ENCODE assay signal across 3 cellular contexts in genomic region chr3:145054055-145054454, GRCh38.
DNase-seq lines count a peak whose midpoint lies in the region; ATAC-seq, FAIRE-seq and TF ChIP-seq lines count a peak whose summit lies in the region.
"Not testable (repeated sequence)": the region's sequence is repeated elsewhere in the genome, so short reads cannot be mapped to it uniquely, and the experiment has no call there.

No MANE protein-coding gene starts in this region.

- not testable (repeated sequence) for H3K4me3 ChIP-seq in A549; HEK293 (ENCODE audit: low read depth, low read length)

- TF ChIP-seq EP300 in A549 (IDR thresholded peaks at IDR 0.05), result not testable (repeated sequence)

- not testable (repeated sequence) for FAIRE-seq in A549 (lab: Jason Lieb, UNC)

- H3K4me1 ChIP-seq in A549; HEK293 (ENCODE audit: control insufficient read depth, insufficient read depth, low read length): not testable (repeated sequence)

- not testable (repeated sequence) for H3K27me3 Mint-ChIP-seq in WTC11 (ENCODE audit: low read depth)

- CTCF ChIA-PET in A549 (lab: Yijun Ruan, JAX); HEK293 (lab: Yijun Ruan, JAX); WTC11 (lab: Charles Lee): not testable (repeated sequence)

- H3K27ac ChIP-seq in A549; HEK293 (ENCODE audit: extremely low read depth, low read depth, low read length): not testable (repeated sequence)

- not testable (repeated sequence) for H3K4me2 ChIP-seq in A549

- 39% methylated on average over 2 of the region's 2 CpGs for WGBS in A549 (ENCODE audit: missing lambda C conversion rate)

- TF ChIP-seq RAD21 in A549 (conservative IDR thresholded peaks at IDR 0.05 in 1 of 2, IDR thresholded peaks at IDR 0.05 in 1 of 2), result not testable (repeated sequence)

- H3K4me3 Mint-ChIP-seq in WTC11, result not testable (repeated sequence)

- not testable (repeated sequence) for DNase-seq in A549 (ENCODE audit: low read depth in 1 of 2, low spot score in 1 of 2); WTC11 (ENCODE audit: low spot score)

- H3K36me3 ChIP-seq in HEK293 (ENCODE audit: control insufficient read depth in 2 of 2, insufficient read depth in 1 of 2, low read length in 2 of 2), result not testable (repeated sequence)

- H3K9me3 ChIP-seq in A549; HEK293 (ENCODE audit: control insufficient read depth, insufficient read depth, low read depth, low read length): not testable (repeated sequence)

- H3K36me3 Mint-ChIP-seq in WTC11, result not testable (repeated sequence)

- not testable (repeated sequence) for H3K27ac Mint-ChIP-seq in WTC11

- H3K4me1 Mint-ChIP-seq in WTC11, result not testable (repeated sequence)

- H3K9me3 Mint-ChIP-seq in WTC11, result peaks cover 18% of the 10 kb centered on the region

- POLR2A ChIA-PET in A549 (lab: Yijun Ruan, JAX); HEK293 (lab: Yijun Ruan, JAX); WTC11 (lab: Charles Lee): not testable (repeated sequence)

- ATAC-seq in A549, WTC11: not testable (repeated sequence)

- not testable (repeated sequence) for TF ChIP-seq CTCF in A549 (IDR thresholded peaks at IDR 0.05); HEK293 (tag by site-specific recombination; IDR thresholded peaks at IDR 0.05); WTC11 (IDR thresholded peaks at IDR 0.05)

- not testable (repeated sequence) for TF ChIP-seq POLR2A in A549 (IDR thresholded peaks at IDR 0.05; ENCODE audit: low read length)

TF ChIP-seq in A549, 52 proteins besides CTCF, POLR2A, EP300 and RAD21:
- TF ChIP-seq ZC3H11A (IDR thresholded peaks at IDR 0.05), result 0 out of 2 replicates have a peak, but pooled peaks have one; percentile 21

TF ChIP-seq in HEK293, 187 proteins besides CTCF, POLR2A, EP300 and RAD21:
- TF ChIP-seq ZNF202 (tag by site-specific recombination; IDR thresholded peaks at IDR 0.05; ENCODE audit: borderline replicate concordance) (0 out of 2 replicates have a peak, but pooled peaks have one; percentile 38), ZNF623 (tag by site-specific recombination; IDR thresholded peaks at IDR 0.05) (0 out of 2 replicates have a peak, but pooled peaks have one; percentile 31), ZNF426 (tag by site-specific recombination; IDR thresholded peaks at IDR 0.05) (peak; percentile 66), ZBTB11 (tag by site-specific recombination; conservative IDR thresholded peaks at IDR 0.05; ENCODE audit: low read depth) (peak; percentile 55), ZNF394 (tag by site-specific recombination; IDR thresholded peaks at IDR 0.05; ENCODE audit: borderline replicate concordance) (peak; percentile 71; the same call in 1 of the 2 replicates), ZNF555 (tag by site-specific recombination; conservative IDR thresholded peaks at IDR 0.05) (peak; percentile 65), ZNF560 (tag by site-specific recombination; IDR thresholded peaks at IDR 0.05; ENCODE audit: borderline replicate concordance) (0 out of 2 replicates have a peak, but pooled peaks have one; percentile 14), ZBTB8A (tag by site-specific recombination; IDR thresholded peaks at IDR 0.05) (0 out of 2 replicates have a peak, but pooled peaks have one; percentile 44)

TF ChIP-seq in WTC11, 78 proteins besides CTCF, POLR2A, EP300 and RAD21:
- TF ChIP-seq HMGA2 (CRISPR knock-in tag; IDR thresholded peaks at IDR 0.05), result peak; percentile 21; the same call in 1 of the 2 replicates
